In genomic region chr15:89177633-89178306, GRCh38 we compare ENCODE assay signal across 9 cellular contexts. TPM values are rescaled to one million over a fixed set of nuclear protein-coding genes. Genes with fewer than 3 reads are reported as not detected.
DNase-seq lines count a peak whose midpoint lies in the region; ATAC-seq and TF ChIP-seq lines count a peak whose summit lies in the region.
"Had no signal": no experiment of that assay in that cellular context is flagged by ENCODE, and none has a peak within 500 bp of the region (broad histone marks: within the 10 kb centered on the region; RNA-seq: fewer than 3 reads in every experiment).

No MANE protein-coding gene starts in this region.

- CTCF ChIA-PET in Calu3 (lab: Charles Lee) = interaction anchor here (0.6 to 1.9 kb wide), 12 partner anchors 10 to 273 kb away, joined by 3 to 12 read pairs (median 4); no protein-coding TSS in a partner anchor
- CTCF ChIA-PET in activated naive CD4-positive, alpha-beta T cell treated with anti-CD3 and anti-CD28 coated beads for 36 hours (lab: Charles Lee) = interaction anchor here (0.5 to 4.9 kb wide), 35 partner anchors 11 to 285 kb away, joined by 3 to 81 read pairs (median 6); partner anchors contain the start of genes ABHD2 and POLG

- H2BK5ac ChIP-seq in trophoblast cell (ENCODE audit: low read depth, low read length, poor library complexity) = no peak overlapping the region

- ATAC-seq in gastroesophageal sphincter = peak; percentile 50
- peak; percentile 68 for ATAC-seq in upper lobe of right lung

- no peaks in the 10 kb centered on the region for H3K79me2 ChIP-seq in trophoblast cell (ENCODE audit: control insufficient read depth, insufficient read depth, low read length, poor library complexity)

- no peak overlapping the region for H2AFZ ChIP-seq in trophoblast cell (ENCODE audit: insufficient read depth, low read length, poor library complexity)

- no peak overlapping the region for H4K8ac ChIP-seq in trophoblast cell (ENCODE audit: low read depth, low read length)

- no peaks in the 10 kb centered on the region for H3K27me3 Mint-ChIP-seq in Calu3 (ENCODE audit: unreplicated experiment)
- H3K27me3 Mint-ChIP-seq in activated naive CD4-positive, alpha-beta T cell treated with anti-CD3 and anti-CD28 coated beads for 36 hours (ENCODE audit: low read depth) = no peaks in the 10 kb centered on the region

- no peaks in the 10 kb centered on the region for H3K36me3 ChIP-seq in HUES64 (ENCODE audit: insufficient read depth, low read length)
- H3K36me3 ChIP-seq in gastroesophageal sphincter = peaks cover 0 to 73% of the 10 kb centered on the region in 2 donors
- H3K36me3 ChIP-seq in trophoblast cell (ENCODE audit: control insufficient read depth in 1 of 2, insufficient read depth in 2 of 2, low read length in 2 of 2) = peaks cover 9 to 17% of the 10 kb centered on the region in 2 experiments
- peaks cover 70% of the 10 kb centered on the region for H3K36me3 ChIP-seq in upper lobe of right lung

- H4K91ac ChIP-seq in trophoblast cell (ENCODE audit: low read depth, low read length) = no peak overlapping the region

- no peaks in the 10 kb centered on the region for H3K9me3 ChIP-seq in HUES64 (ENCODE audit: insufficient read depth, low read depth, low read length)
- H3K9me3 ChIP-seq in gastroesophageal sphincter = no peaks in the 10 kb centered on the region
- H3K9me3 ChIP-seq in trophoblast cell (ENCODE audit: insufficient read depth, low read depth, low read length) = no peaks in the 10 kb centered on the region
- no peaks in the 10 kb centered on the region for H3K9me3 ChIP-seq in upper lobe of right lung

- TF ChIP-seq POLR2A in gastroesophageal sphincter (IDR thresholded peaks at IDR 0.05) = no peak

- no peak overlapping the region for H3K4ac ChIP-seq in trophoblast cell (ENCODE audit: low read depth, low read length)

- H3K4me1 ChIP-seq in HUES64 (ENCODE audit: insufficient read depth, low read length) (peaks cover 3% of the 10 kb centered on the region; the same call in 1 of the 2 replicates), gastroesophageal sphincter (peaks cover 0 to 36% (median 14%) of the 10 kb centered on the region in 3 donors), trophoblast cell (ENCODE audit: control insufficient read depth in 1 of 2, insufficient read depth in 2 of 2, low read length in 2 of 2) (peaks cover 0 to 3% of the 10 kb centered on the region in 2 experiments), upper lobe of right lung (peaks cover 4% of the 10 kb centered on the region)

- no peak overlapping the region for H3K23ac ChIP-seq in trophoblast cell (ENCODE audit: low read length)

- no TSS peak for BruUV-seq in Calu3 (replicated peaks; lab: Mats Ljungman, UMichigan)

- in situ Hi-C loops in SK-MEL-5 (cut with HindIII; ENCODE audit: low pct_unique_long_range_greater_than_20kb, low sequenced_read_pairs) = no loop called here

- H4K12ac ChIP-seq in trophoblast cell (ENCODE audit: low read depth, low read length) = no peak overlapping the region

- no peak overlapping the region for H3K4me3 Mint-ChIP-seq in Calu3 (ENCODE audit: low read depth, unreplicated experiment)
- no peak overlapping the region for H3K4me3 Mint-ChIP-seq in activated naive CD4-positive, alpha-beta T cell treated with anti-CD3 and anti-CD28 coated beads for 36 hours

- H3K4me3 ChIP-seq in HUES64 (ENCODE audit: low read length) (no peak overlapping the region), gastroesophageal sphincter (no peak overlapping the region), trophoblast cell (ENCODE audit: low read depth, low read length) (no peak overlapping the region), upper lobe of right lung (no peak overlapping the region)

- 21% methylated on average over 6 of the region's 6 CpGs for WGBS in HUES64
- 5 to 9% methylated on average over 5 of the region's 6 CpGs for WGBS in gastroesophageal sphincter (ENCODE audit: low coverage in 1 of 2), 2 donors
- WGBS in trophoblast cell (ENCODE audit: extremely low coverage, insufficient coverage, insufficient read length) = no CpG with 5 or more reads among the region's 6 CpGs

- no peak overlapping the region for H3K27ac Mint-ChIP-seq in Calu3 (ENCODE audit: unreplicated experiment)
- peak overlapping the region; percentile 94 for H3K27ac Mint-ChIP-seq in activated naive CD4-positive, alpha-beta T cell treated with anti-CD3 and anti-CD28 coated beads for 36 hours

- H3K18ac ChIP-seq in trophoblast cell (ENCODE audit: low read length) = no peak overlapping the region

- no peak overlapping the region for H3K14ac ChIP-seq in trophoblast cell (ENCODE audit: low read length)

- H3K36me3 Mint-ChIP-seq in Calu3 (ENCODE audit: insufficient read depth, unreplicated experiment) = peaks cover 34% of the 10 kb centered on the region
- H3K36me3 Mint-ChIP-seq in activated naive CD4-positive, alpha-beta T cell treated with anti-CD3 and anti-CD28 coated beads for 36 hours (ENCODE audit: low read depth) = peaks cover 30% of the 10 kb centered on the region

- H3K79me1 ChIP-seq in trophoblast cell (ENCODE audit: low read length) = no peaks in the 10 kb centered on the region

- intact Hi-C loops in Calu3 (cut with micrococcal nuclease; ENCODE audit: unreplicated experiment) = loop anchor here (1.0 to 5.0 kb wide), 3 partner anchors 120 to 285 kb away; no protein-coding TSS in a partner anchor
- intact Hi-C loops in activated naive CD4-positive, alpha-beta T cell treated with anti-CD3 and anti-CD28 coated beads for 36 hours (cut with micrococcal nuclease) = loop anchor here (1.0 to 2.0 kb wide), 5 partner anchors 9 to 283 kb away; partner anchors contain the start of gene HAPLN3
- intact Hi-C loops in upper lobe of right lung (cut with DNase I) = loop anchor here (10.0 kb wide), 1 partner anchor 283 kb away; the partner anchor contains the start of gene HAPLN3

- TF ChIP-seq CTCF in Calu3 (IDR thresholded peaks at IDR 0.05; ENCODE audit: unreplicated experiment) (peak; percentile 76), gastroesophageal sphincter (IDR thresholded peaks at IDR 0.05) (peak; percentile 83 to 92 (median 85)), upper lobe of right lung (IDR thresholded peaks at IDR 0.05) (peak; percentile 77)

- H3K4me1 Mint-ChIP-seq in Calu3 (ENCODE audit: low read depth, unreplicated experiment) = no peaks in the 10 kb centered on the region
- peaks cover 46% of the 10 kb centered on the region for H3K4me1 Mint-ChIP-seq in activated naive CD4-positive, alpha-beta T cell treated with anti-CD3 and anti-CD28 coated beads for 36 hours (ENCODE audit: low read depth)

- H2AK5ac ChIP-seq in trophoblast cell (ENCODE audit: low read length) = no peak overlapping the region

- no peaks in the 10 kb centered on the region for H3K9me3 Mint-ChIP-seq in Calu3 (ENCODE audit: low read depth, unreplicated experiment)
- H3K9me3 Mint-ChIP-seq in activated naive CD4-positive, alpha-beta T cell treated with anti-CD3 and anti-CD28 coated beads for 36 hours = no peaks in the 10 kb centered on the region

- H2BK12ac ChIP-seq in trophoblast cell (ENCODE audit: low read length) = no peak overlapping the region

- TF ChIP-seq EP300 in gastroesophageal sphincter (IDR thresholded peaks at IDR 0.05) = no peak

- DNase-seq in Calu3 = peak; percentile 70
- peak; percentile 85 for DNase-seq in SK-MEL-5 (ENCODE audit: low read depth, low spot score)
- peak; percentile 86 for DNase-seq in activated naive CD4-positive, alpha-beta T cell treated with anti-CD3 and anti-CD28 coated beads for 36 hours
- peak; percentile 38 to 85 for DNase-seq in trophoblast cell
- no peak for DNase-seq in upper lobe of right lung
- DNase-seq in GOT3 (lab: John Stamatoyannopoulos, UW) = no peak

- H3K27ac ChIP-seq in HUES64 (ENCODE audit: low read depth, low read length) (no peak overlapping the region), gastroesophageal sphincter (peak overlapping the region in 2 of 4 donors; percentile 28 to 50), trophoblast cell (ENCODE audit: low read depth, low read length) (no peak overlapping the region), upper lobe of right lung (no peak overlapping the region)

- H3K27me3 ChIP-seq in HUES64 (ENCODE audit: insufficient read depth, low read length) = no peaks in the 10 kb centered on the region
- H3K27me3 ChIP-seq in gastroesophageal sphincter = no peaks in the 10 kb centered on the region
- H3K27me3 ChIP-seq in trophoblast cell (ENCODE audit: insufficient read depth, low read length) = no peaks in the 10 kb centered on the region
- no peaks in the 10 kb centered on the region for H3K27me3 ChIP-seq in upper lobe of right lung

- no peak overlapping the region for H2BK120ac ChIP-seq in trophoblast cell (ENCODE audit: insufficient read depth, low read length, poor library complexity)

- H3K9ac ChIP-seq in HUES64 (ENCODE audit: low read depth, low read length) = peak overlapping the region; percentile 9; the same call in 1 of the 2 replicates
- no peak overlapping the region for H3K9ac ChIP-seq in trophoblast cell (ENCODE audit: low read length)

- H3K4me2 ChIP-seq in trophoblast cell (ENCODE audit: low read length) = no peak overlapping the region

RNA-seq across cellular contexts. Expression of gene RLBP1, which starts 43.6 kb away (rescaled TPM):
- total RNA-seq in Calu3 (2022) = not detected in 2 replicates
- polyA plus RNA-seq in HUES64 (2013, experiment 1 of 2) = not detected
- not detected for polyA plus RNA-seq in HUES64 (2013, experiment 2 of 2)
- 33.8 and 37.2 TPM in 2 replicates for total RNA-seq in SK-MEL-5 (2014; rRNA removed; shearing (Covaris generic))
- polyA plus RNA-seq in SK-MEL-5 (2015; cell fraction: cytosol; rRNA removed) = 22.6 and 22.8 TPM in 2 replicates
- polyA plus RNA-seq in SK-MEL-5 (2015; cell fraction: nucleus; rRNA removed) = 196 and 231 TPM in 2 replicates
- not detected for total RNA-seq in activated naive CD4-positive, alpha-beta T cell treated with anti-CD3 and anti-CD28 coated beads for 36 hours
- total RNA-seq in gastroesophageal sphincter = under 1 TPM in 1 of 4 donors, not detected in 3; 0.64 TPM
- 3.7 and 4.2 TPM in 2 replicates for polyA plus RNA-seq in trophoblast cell (2013)
- not detected for total RNA-seq in upper lobe of right lung
- total RNA-seq: activated CD8-positive, alpha-beta memory T cell treated with anti-CD3 and anti-CD28 coated beads for 36 hours had no signal

Comparison
In these comparisons a context has a peak if more than half of its experiments do, and no peak if none do; other contexts are left out.
1. DNase-seq: peak in Calu3 (single experiment), SK-MEL-5 (single experiment), activated naive CD4-positive, alpha-beta T cell treated with anti-CD3 and anti-CD28 coated beads for 36 hours (single experiment) and trophoblast cell (2 of 2); none in upper lobe of right lung (single experiment) and GOT3 (single experiment).
2. RNA of gene RLBP1, which starts 43.6 kb away (total RNA-seq): 33.8 to 37.2 TPM in SK-MEL-5; not detected in Calu3, not detected in activated naive CD4-positive, alpha-beta T cell treated with anti-CD3 and anti-CD28 coated beads for 36 hours, 0.64 TPM in gastroesophageal sphincter and not detected in upper lobe of right lung (single experiment); every median in the first group is over 10 times any median in the second.
3. Peak in every context shown above with its lines, with median percentiles within 50 percentile points of each other: CTCF ChIP-seq.